In the genomic region with DNA sequence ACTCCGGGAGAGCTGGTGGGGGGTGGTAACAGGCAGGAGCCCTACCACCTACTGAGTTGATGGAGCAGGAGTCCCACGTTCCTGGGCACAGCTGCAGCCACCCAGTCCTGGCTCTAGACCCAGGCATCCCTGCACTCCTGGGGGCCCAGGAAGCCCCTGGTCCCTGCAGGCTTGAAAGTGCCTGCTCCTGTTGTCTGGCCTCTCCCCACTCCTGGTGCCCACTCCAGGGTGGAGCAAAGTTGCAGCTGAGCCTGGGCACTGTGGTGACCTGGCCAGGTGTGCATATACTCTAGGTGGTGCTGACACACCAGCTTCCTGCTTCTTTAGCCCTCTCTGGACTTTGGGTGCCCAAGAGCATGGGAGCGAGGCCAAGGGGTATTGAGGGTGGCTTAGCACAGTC, we compare ENCODE assay signal across 27 cellular contexts.
"Had no signal": no experiment of that assay in that cellular context is flagged by ENCODE, and none has a peak within 500 bp of the region (broad histone marks: within the 10 kb centered on the region; RNA-seq: fewer than 3 reads in every experiment).

No MANE protein-coding gene starts in this region.

- DNase-seq: activated B cell treated with CpG ODN at 0.5 μM for 24 hours; activated CD4-positive, alpha-beta T cell treated with anti-CD3 and anti-CD28 coated beads for 1 hour; activated CD4-positive, alpha-beta T cell treated with anti-CD3 and anti-CD28 coated beads, Interleukin-2, amount 10 ng/mL, durations not matched to agents 24 days and 14 days; activated CD4-positive, alpha-beta T cell treated with anti-CD3 and anti-CD28 coated beads, Interleukin-2, amount 50 U/mL, for 48 hours; activated CD8-positive, alpha-beta memory T cell treated with anti-CD3 and anti-CD28 coated beads, Interleukin-2, amount 10 ng/mL, durations not matched to agents 7 days and 5 days; activated effector memory CD4-positive, alpha-beta T cell treated with anti-CD3 and anti-CD28 coated beads, Interleukin-2, amount 50 U/mL, for 16 hours; activated naive CD4-positive, alpha-beta T cell treated with Interleukin-2 at 50 U/mL for 16 hours; activated naive CD8-positive, alpha-beta T cell treated with anti-CD3 and anti-CD28 coated beads, Interleukin-2, amount 50 U/mL, for 24 hours; activated T-cell treated with anti-CD3 and anti-CD28 coated beads, Interleukin-2, amount 50 U/mL, for 24 hours; amniotic stem cell; Karpas-422; MM.1S; NCI-H1105; NCI-H1436; NCI-H1694 treated with DMSO at 0.1 percent for 48 hours; NCI-H2029 treated with DMSO at 0.1 percent for 48 hours; NCI-H510A treated with DMSO at 0.1 percent for 48 hours; NCI-H69; PC-3; SHP77; T-helper 9 cell had no signal

- ATAC-seq: activated CD8-positive, alpha-beta memory T cell treated with anti-CD3 and anti-CD28 coated beads, Interleukin-2, amount 10 ng/mL, durations not matched to agents 7 days and 5 days; activated naive CD4-positive, alpha-beta T cell treated with anti-CD3 and anti-CD28 coated beads, Interleukin-2, amount 50 U/mL, for 72 hours; activated naive CD8-positive, alpha-beta T cell treated with anti-CD3 and anti-CD28 coated beads, Interleukin-2, amount 50 U/mL, for 24 hours; PC-3; SK-N-SH treated with all-trans-retinoic acid at 6 μM for 48 hours had no signal

- H3K4me3 ChIP-seq: SJSA1 had no signal

- H3K27ac Mint-ChIP-seq: activated B cell treated with CpG ODN at 0.5 μM for 24 hours; activated CD4-positive, alpha-beta T cell treated with anti-CD3 and anti-CD28 coated beads, Interleukin-2, amount 10 ng/mL, durations not matched to agents 24 days and 14 days; activated CD8-positive, alpha-beta memory T cell treated with anti-CD3 and anti-CD28 coated beads, Interleukin-2, amount 10 ng/mL, durations not matched to agents 7 days and 5 days; activated naive CD4-positive, alpha-beta T cell treated with anti-CD3 and anti-CD28 coated beads, Interleukin-2, amount 50 U/mL, for 72 hours; activated naive CD8-positive, alpha-beta T cell treated with anti-CD3 and anti-CD28 coated beads, Interleukin-2, amount 50 U/mL, for 24 hours; activated T-cell treated with anti-CD3 and anti-CD28 coated beads, Interleukin-2, amount 50 U/mL, for 24 hours; brain; T-helper 1 cell treated with Interleukin-12 subunit alpha and Interleukin-12 subunit beta and Interleukin-4 antibody, amounts not matched to agents 30 μg/mL and 1 μg/mL, for 36 hours had no signal

- H3K4me1 Mint-ChIP-seq: activated B cell treated with CpG ODN at 0.5 μM for 24 hours; activated CD4-positive, alpha-beta T cell treated with anti-CD3 and anti-CD28 coated beads, Interleukin-2, amount 10 ng/mL, durations not matched to agents 24 days and 14 days; activated CD8-positive, alpha-beta memory T cell treated with anti-CD3 and anti-CD28 coated beads, Interleukin-2, amount 10 ng/mL, durations not matched to agents 7 days and 5 days; activated naive CD8-positive, alpha-beta T cell treated with anti-CD3 and anti-CD28 coated beads, Interleukin-2, amount 50 U/mL, for 24 hours; central memory CD8-positive, alpha-beta T cell had no signal

- H3K36me3 ChIP-seq: SJSA1 had no signal

- H3K9me3 ChIP-seq: SJSA1 had no signal

- H3K27me3 ChIP-seq: SJSA1 had no signal

- H3K36me3 Mint-ChIP-seq: activated CD8-positive, alpha-beta memory T cell treated with anti-CD3 and anti-CD28 coated beads, Interleukin-2, amount 10 ng/mL, durations not matched to agents 7 days and 5 days; activated naive CD4-positive, alpha-beta T cell treated with anti-CD3 and anti-CD28 coated beads, Interleukin-2, amount 50 U/mL, for 72 hours had no signal

- H3K27ac ChIP-seq: SJSA1 had no signal

- H3K4me3 Mint-ChIP-seq: activated B cell treated with CpG ODN at 0.5 μM for 24 hours; activated CD4-positive, alpha-beta T cell treated with anti-CD3 and anti-CD28 coated beads, Interleukin-2, amount 10 ng/mL, durations not matched to agents 24 days and 14 days; activated CD8-positive, alpha-beta memory T cell treated with anti-CD3 and anti-CD28 coated beads, Interleukin-2, amount 10 ng/mL, durations not matched to agents 7 days and 5 days; activated naive CD8-positive, alpha-beta T cell treated with anti-CD3 and anti-CD28 coated beads, Interleukin-2, amount 50 U/mL, for 24 hours; activated T-cell treated with anti-CD3 and anti-CD28 coated beads, Interleukin-2, amount 50 U/mL, for 24 hours; brain; central memory CD8-positive, alpha-beta T cell; T-helper 1 cell treated with Interleukin-12 subunit alpha and Interleukin-12 subunit beta and Interleukin-4 antibody, amounts not matched to agents 30 μg/mL and 1 μg/mL, for 36 hours had no signal
